In the genomic region with DNA sequence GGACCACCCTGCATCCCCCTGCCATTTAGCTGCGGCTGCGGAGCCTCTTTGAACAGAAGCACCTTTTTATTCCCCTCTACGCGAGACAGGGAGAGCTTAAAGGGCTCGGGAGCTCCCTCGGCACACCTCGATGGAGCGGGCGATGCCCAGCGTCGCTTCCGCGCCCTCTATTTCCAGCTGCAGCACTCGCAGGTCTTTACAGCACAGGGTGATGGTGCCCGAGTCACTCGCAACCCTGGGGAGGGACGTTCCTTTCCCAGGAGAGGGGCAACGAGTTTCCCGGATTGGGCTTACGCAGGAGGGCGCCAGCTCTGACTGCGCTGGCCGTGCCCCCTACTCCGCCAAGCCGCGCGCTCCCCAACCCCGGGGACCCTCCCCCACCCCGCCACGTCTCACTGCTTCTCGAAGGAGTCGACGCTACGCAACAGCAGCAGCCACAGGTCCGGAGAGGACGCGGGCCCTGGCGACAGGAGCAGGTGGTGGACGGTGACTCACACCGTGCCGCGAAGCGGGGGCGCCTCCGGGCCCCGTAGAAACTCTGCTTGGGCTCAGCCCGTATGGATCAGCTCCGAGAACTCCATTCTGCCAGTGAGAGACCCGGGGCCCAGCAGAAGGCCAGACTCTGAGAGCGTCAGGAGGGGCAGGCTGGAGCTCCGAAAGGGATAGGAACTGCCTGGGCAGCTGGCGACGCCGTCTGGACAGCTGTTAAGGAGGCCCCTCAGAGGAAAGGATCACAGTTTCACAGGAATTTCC, we compare ENCODE assay signal across 8 cellular contexts. TPM values are rescaled to one million over a fixed set of nuclear protein-coding genes. Genes with fewer than 3 reads are reported as not detected.
DNase-seq lines count a peak whose midpoint lies in the region; ATAC-seq and TF ChIP-seq lines count a peak whose summit lies in the region.

No MANE protein-coding gene starts in this region.

- H2AFZ ChIP-seq in GM23248, result peak overlapping the region; percentile 76
- H2AFZ ChIP-seq in OCI-LY1 (ENCODE audit: low read length), result 0 out of 2 replicates have a peak overlapping the region, but pooled peaks have one; percentile 5

- no peaks in the 10 kb centered on the region for H3K79me2 ChIP-seq in GM23248 (ENCODE audit: insufficient read depth)
- no peaks in the 10 kb centered on the region for H3K79me2 ChIP-seq in OCI-LY1 (ENCODE audit: insufficient read depth, low read length)

- no peaks in the 10 kb centered on the region for H3K9me2 ChIP-seq in GM23248 (ENCODE audit: insufficient read depth)
- H3K9me2 ChIP-seq in OCI-LY1 (ENCODE audit: low read depth, low read length), result no peaks in the 10 kb centered on the region

- in situ Hi-C loops in GM23248 (cut with MboI), result no loop called here

- H3K4me1 ChIP-seq in GM23248 (ENCODE audit: insufficient read depth) (peaks cover 16% of the 10 kb centered on the region), OCI-LY1 (ENCODE audit: insufficient read depth, low read length, severe bottlenecking) (peaks cover 40% of the 10 kb centered on the region), rectal smooth muscle tissue (ENCODE audit: control insufficient read depth, insufficient read depth, low read length) (no peaks in the 10 kb centered on the region)

- H3K27ac ChIP-seq in GM23248 (peak overlapping the region; percentile 57), OCI-LY1 (ENCODE audit: low read depth, low read length, poor library complexity, severe bottlenecking) (peak overlapping the region; percentile 72), rectal smooth muscle tissue (ENCODE audit: low read depth, low read length) (peak overlapping the region; percentile 75)

- H3K4me3 ChIP-seq in GM23248 (peak overlapping the region; percentile 73), OCI-LY1 (ENCODE audit: low read depth, low read length, poor library complexity, severe bottlenecking) (peak overlapping the region; percentile 64), iPS-11a (ENCODE audit: low read depth, low read length) (peak overlapping the region; percentile 74), rectal smooth muscle tissue (ENCODE audit: low read length) (peak overlapping the region; percentile 79)

- H3K36me3 ChIP-seq in GM23248 (ENCODE audit: low read depth) (no peaks in the 10 kb centered on the region), OCI-LY1 (ENCODE audit: insufficient read depth, low read length) (no peaks in the 10 kb centered on the region), rectal smooth muscle tissue (ENCODE audit: control insufficient read depth, insufficient read depth, low read length) (no peaks in the 10 kb centered on the region)

- 1% methylated on average over 49 to 54 of the region's 54 CpGs for WGBS in GM23248 (ENCODE audit: low coverage in 1 of 2, low lambda C conversion rate in 2 of 2, missing lambda C conversion rate in 2 of 2), 2 experiments

- no peaks in the 10 kb centered on the region for H4K20me1 ChIP-seq in GM23248 (ENCODE audit: insufficient read depth)
- H4K20me1 ChIP-seq in OCI-LY1 (ENCODE audit: insufficient read depth, low read length), result no peaks in the 10 kb centered on the region

- no peaks in the 10 kb centered on the region for H3K9me3 ChIP-seq in GM23248 (ENCODE audit: low read depth)
- no peaks in the 10 kb centered on the region for H3K9me3 ChIP-seq in OCI-LY1 (ENCODE audit: low read length)

- no peak for ATAC-seq in GM19395 (IDR thresholded peaks at IDR 0.05; ENCODE audit: unreplicated experiment)

- peaks cover 22% of the 10 kb centered on the region for H3F3A ChIP-seq in GM23248 (ENCODE audit: insufficient read depth)
- peaks cover under 1% of the 10 kb centered on the region; the same call in 1 of the 2 replicates for H3F3A ChIP-seq in OCI-LY1 (ENCODE audit: insufficient read depth, low read length)

- DNase-seq in D341Med (ENCODE audit: low spot score), result peak; percentile 66
- peak; percentile 84 for DNase-seq in GM23248
- peak; percentile 63 for DNase-seq in astrocyte of the hippocampus (ENCODE audit: low read depth, low spot score)
- no peak for DNase-seq in T-helper 9 cell

- TF ChIP-seq CTCF in OCI-LY1 (IDR thresholded peaks at IDR 0.05; ENCODE audit: low read length), result no peak

- H3K4me2 ChIP-seq in GM23248 (ENCODE audit: unreplicated experiment), result peak overlapping the region; percentile 91
- H3K4me2 ChIP-seq in OCI-LY1 (ENCODE audit: low read length), result peak overlapping the region; percentile 83

- H3K9ac ChIP-seq in GM23248 (peak overlapping the region; percentile 81), OCI-LY1 (ENCODE audit: low read length) (peak overlapping the region; percentile 69), rectal smooth muscle tissue (ENCODE audit: low read length) (peak overlapping the region; percentile 59)

- H3K27me3 ChIP-seq in GM23248 (replicated peaks; ENCODE audit: insufficient read depth) (no peaks in the 10 kb centered on the region), OCI-LY1 (ENCODE audit: insufficient read depth, low read length) (no peaks in the 10 kb centered on the region), rectal smooth muscle tissue (ENCODE audit: control insufficient read depth, insufficient read depth, low read length) (no peaks in the 10 kb centered on the region)

RNA-seq across cellular contexts. Expression of a gene that starts 5.8 kb away (rescaled TPM):
- total RNA-seq in GM23248 (2014; rRNA removed; shearing (Covaris generic)), result 3.0 and 4.2 TPM in 2 replicates
- polyA plus RNA-seq in GM23248 (2016; fragmentation: Nextera tagmentation; extraction: Ambion mirVana), result 5.0 and 5.1 TPM in 2 replicates

RNA-seq across cellular contexts. Expression of a gene that starts 9.9 kb away (rescaled TPM):
- not detected in 2 replicates for total RNA-seq in GM23248 (2014; rRNA removed; shearing (Covaris generic))
- polyA plus RNA-seq in GM23248 (2016; fragmentation: Nextera tagmentation; extraction: Ambion mirVana), result 0.24 TPM in 1 of 2 replicates, not detected in the other

RNA-seq across cellular contexts. Expression of a gene that starts 19.0 kb away (rescaled TPM):
- 266 and 286 TPM in 2 replicates for total RNA-seq in GM23248 (2014; rRNA removed; shearing (Covaris generic))
- polyA plus RNA-seq in GM23248 (2016; fragmentation: Nextera tagmentation; extraction: Ambion mirVana), result 259 and 265 TPM in 2 replicates

RNA-seq across cellular contexts. Expression of a gene that starts 19.0 kb away (rescaled TPM):
- 12.5 and 23.5 TPM in 2 replicates for total RNA-seq in GM23248 (2014; rRNA removed; shearing (Covaris generic))
- polyA plus RNA-seq in GM23248 (2016; fragmentation: Nextera tagmentation; extraction: Ambion mirVana), result 25.6 and 26.1 TPM in 2 replicates

RNA-seq across cellular contexts. Expression of a gene that starts 32.3 kb away (rescaled TPM):
- total RNA-seq in GM23248 (2014; rRNA removed; shearing (Covaris generic)), result not detected in 2 replicates
- 0.21 and 0.25 TPM in 2 replicates for polyA plus RNA-seq in GM23248 (2016; fragmentation: Nextera tagmentation; extraction: Ambion mirVana)
